Comparison of ENCODE assay signal across 8 cellular contexts in genomic region chr3:53131136-53131495, GRCh38. TPM values are rescaled to one million over a fixed set of nuclear protein-coding genes. Genes with fewer than 3 reads are reported as not detected.
DNase-seq lines count a peak whose midpoint lies in the region; ATAC-seq and TF ChIP-seq lines count a peak whose summit lies in the region.

No MANE protein-coding gene starts in this region.

- H3K4me2 ChIP-seq in H9 (ENCODE audit: insufficient read depth, insufficient read length, low read length): peak overlapping the region; percentile 82

- no peak overlapping the region for H3K4ac ChIP-seq in H9 (ENCODE audit: low read depth, low read length)

- H3K36me3 ChIP-seq in skeletal muscle tissue (ENCODE audit: control insufficient read depth in 3 of 3, insufficient read depth in 3 of 3, low read length in 3 of 3): peaks cover 0 to 5% (median 0%) of the 10 kb centered on the region in 3 donors

- H3K79me2 ChIP-seq in H9 (ENCODE audit: insufficient read depth, low read length): peaks cover 2% of the 10 kb centered on the region; the same call in 1 of the 2 replicates

- peaks cover 3% of the 10 kb centered on the region for H3K79me1 ChIP-seq in H9 (ENCODE audit: insufficient read depth, low read depth, low read length, poor library complexity, severe bottlenecking)

- no peak overlapping the region for H3T11ph ChIP-seq in H9 (ENCODE audit: low read length)

- peak overlapping the region in 1 of 3 experiments; percentile 5; a peak in 2 of 7 replicates for H3K27ac Mint-ChIP-seq in H9

- no peak overlapping the region for H3K23ac ChIP-seq in H9 (ENCODE audit: insufficient read length, low read depth, low read length)

- peaks cover 0 to 2% (median 1%) of the 10 kb centered on the region in 3 experiments; a peak in 2 of 7 replicates for H3K36me3 Mint-ChIP-seq in H9 (ENCODE audit: insufficient read depth in 1 of 3, low read depth in 3 of 3)

- no peaks in the 10 kb centered on the region for H4K20me1 ChIP-seq in H9 (ENCODE audit: control insufficient read depth, insufficient read depth, insufficient read length)

- H3K27me3 ChIP-seq in H9 (ENCODE audit: insufficient read depth, low read length) (no peaks in the 10 kb centered on the region), skeletal muscle tissue (ENCODE audit: control insufficient read depth in 3 of 3, insufficient read depth in 3 of 3, low read length in 3 of 3) (no peaks in the 10 kb centered on the region)

- no peak overlapping the region for H2BK12ac ChIP-seq in H9 (ENCODE audit: insufficient read length, low read depth, low read length)

- no CpG with 5 or more reads among the region's 4 CpGs for WGBS in H9 (ENCODE audit: extremely low coverage, insufficient read length, low lambda C conversion rate)

- no peak overlapping the region for H3K14ac ChIP-seq in H9 (ENCODE audit: insufficient read depth, low read length)

- H3K4me3 Mint-ChIP-seq in H9: peak overlapping the region; percentile 96 to 97

- no peak for DNase-seq in H9
- no peak for DNase-seq in fibroblast of the aortic adventitia (ENCODE audit: low read depth)
- no peak for DNase-seq in OCI-M2 (lab: John Stamatoyannopoulos, UW; ENCODE audit: unreplicated experiment)
- no peak for DNase-seq in stimulated activated CD4-positive, alpha-beta T cell treated with anti-CD3 and anti-CD28 coated beads, Interleukin-12 subunit alpha, Interleukin-12 subunit beta, amount 100 ng/mL, for 4 hours

- H2BK15ac ChIP-seq in H9 (ENCODE audit: low read depth, low read length): no peak overlapping the region

- peak overlapping the region; percentile 95 for H3K4me3 ChIP-seq in fibroblast of the aortic adventitia (ENCODE audit: low read depth, low read length)
- peak overlapping the region; percentile 83 to 91 (median 88) for H3K4me3 ChIP-seq in skeletal muscle tissue (ENCODE audit: low read length in 3 of 3)

- H4K8ac ChIP-seq in H9 (replicated peaks; ENCODE audit: insufficient read length, low read depth, low read length): no peak overlapping the region

- no peak overlapping the region for H2AFZ ChIP-seq in H9 (ENCODE audit: low read length)

- no peaks in the 10 kb centered on the region for H3K9me3 Mint-ChIP-seq in H9

- no peak overlapping the region for H4K5ac ChIP-seq in H9 (ENCODE audit: insufficient read length, low read depth, low read length)

- no peak overlapping the region for H2BK5ac ChIP-seq in H9 (ENCODE audit: insufficient read length, low read length)

- no peak overlapping the region for H2AK5ac ChIP-seq in H9 (ENCODE audit: insufficient read length, low read length)

- no peak overlapping the region for H3K56ac ChIP-seq in H9 (ENCODE audit: insufficient read length, low read depth, low read length)

- H3K4me1 Mint-ChIP-seq in H9: peaks cover 12 to 15% of the 10 kb centered on the region in 2 experiments

- H3K27ac ChIP-seq in H9 (ENCODE audit: insufficient read length, low read depth, low read length) (no peak overlapping the region), VCaP (peak overlapping the region; percentile 88), skeletal muscle tissue (ENCODE audit: low read depth, low read length) (peak overlapping the region; percentile 92)

- no peak overlapping the region for H2BK120ac ChIP-seq in H9 (ENCODE audit: low read depth, low read length, poor library complexity, severe bottlenecking)

- H3K27me3 Mint-ChIP-seq in H9 (ENCODE audit: low read depth): peaks cover 2% of the 10 kb centered on the region; the same call in 1 of the 2 replicates

- no peak overlapping the region for H4K91ac ChIP-seq in H9 (ENCODE audit: insufficient read length, low read depth, low read length)

- no peak overlapping the region for H3K18ac ChIP-seq in H9 (ENCODE audit: insufficient read length, low read depth, low read length)

- peaks cover 6% of the 10 kb centered on the region for H3K23me2 ChIP-seq in H9 (ENCODE audit: insufficient read length, low read depth, low read length, poor library complexity, severe bottlenecking)

- H3K9ac ChIP-seq in H9 (ENCODE audit: extremely low read depth, insufficient read length, low read length) (no peak overlapping the region), skeletal muscle tissue (ENCODE audit: low read depth in 1 of 3, low read length in 3 of 3) (peak overlapping the region; percentile 79 to 91 (median 88))

- H3K4me1 ChIP-seq in H9 (ENCODE audit: insufficient read depth, low read length): peaks cover 3% of the 10 kb centered on the region; the same call in 1 of the 2 replicates
- H3K4me1 ChIP-seq in skeletal muscle tissue (ENCODE audit: control insufficient read depth in 3 of 3, insufficient read depth in 3 of 3, low read length in 3 of 3): peaks cover 24 to 43% (median 29%) of the 10 kb centered on the region in 3 donors

- no peak overlapping the region for H2BK20ac ChIP-seq in H9 (ENCODE audit: low read depth, low read length, poor library complexity, severe bottlenecking)

- no peaks in the 10 kb centered on the region for H3K9me3 ChIP-seq in H9 (ENCODE audit: control insufficient read depth, low read depth, low read length)
- no peaks in the 10 kb centered on the region for H3K9me3 ChIP-seq in skeletal muscle tissue (ENCODE audit: control insufficient read depth in 3 of 3, low read length in 3 of 3)

- no peak for TF ChIP-seq CTCF in H9 (conservative IDR thresholded peaks at IDR 0.05)
- no peak for TF ChIP-seq CTCF in VCaP (conservative IDR thresholded peaks at IDR 0.05)
- TF ChIP-seq CTCF in fibroblast of the aortic adventitia (IDR thresholded peaks at IDR 0.05; ENCODE audit: insufficient read depth, low read length): no peak

- ATAC-seq in GM18858 (IDR thresholded peaks at IDR 0.05; ENCODE audit: unreplicated experiment) (no peak), GM21390 (IDR thresholded peaks at IDR 0.05; ENCODE audit: unreplicated experiment) (no peak)

RNA-seq across cellular contexts. Expression of gene RFT1, which starts 0.9 kb away (rescaled TPM):
- total RNA-seq in H9 (2021): 24.1 and 26.2 TPM in 2 replicates
- 13.9 and 15.4 TPM in 2 replicates for total RNA-seq in fibroblast of the aortic adventitia (ENCODE audit: low replicate concordance)
- 8.4 TPM for total RNA-seq in skeletal muscle tissue

RNA-seq across cellular contexts. Expression of gene PRKCD, which starts 29.9 kb away (rescaled TPM):
- total RNA-seq in H9 (2021) (23.7 and 24.9 TPM in 2 replicates), fibroblast of the aortic adventitia (ENCODE audit: low replicate concordance) (1.6 and 2.9 TPM in 2 replicates), skeletal muscle tissue (3.7 TPM)
